In the genomic region with DNA sequence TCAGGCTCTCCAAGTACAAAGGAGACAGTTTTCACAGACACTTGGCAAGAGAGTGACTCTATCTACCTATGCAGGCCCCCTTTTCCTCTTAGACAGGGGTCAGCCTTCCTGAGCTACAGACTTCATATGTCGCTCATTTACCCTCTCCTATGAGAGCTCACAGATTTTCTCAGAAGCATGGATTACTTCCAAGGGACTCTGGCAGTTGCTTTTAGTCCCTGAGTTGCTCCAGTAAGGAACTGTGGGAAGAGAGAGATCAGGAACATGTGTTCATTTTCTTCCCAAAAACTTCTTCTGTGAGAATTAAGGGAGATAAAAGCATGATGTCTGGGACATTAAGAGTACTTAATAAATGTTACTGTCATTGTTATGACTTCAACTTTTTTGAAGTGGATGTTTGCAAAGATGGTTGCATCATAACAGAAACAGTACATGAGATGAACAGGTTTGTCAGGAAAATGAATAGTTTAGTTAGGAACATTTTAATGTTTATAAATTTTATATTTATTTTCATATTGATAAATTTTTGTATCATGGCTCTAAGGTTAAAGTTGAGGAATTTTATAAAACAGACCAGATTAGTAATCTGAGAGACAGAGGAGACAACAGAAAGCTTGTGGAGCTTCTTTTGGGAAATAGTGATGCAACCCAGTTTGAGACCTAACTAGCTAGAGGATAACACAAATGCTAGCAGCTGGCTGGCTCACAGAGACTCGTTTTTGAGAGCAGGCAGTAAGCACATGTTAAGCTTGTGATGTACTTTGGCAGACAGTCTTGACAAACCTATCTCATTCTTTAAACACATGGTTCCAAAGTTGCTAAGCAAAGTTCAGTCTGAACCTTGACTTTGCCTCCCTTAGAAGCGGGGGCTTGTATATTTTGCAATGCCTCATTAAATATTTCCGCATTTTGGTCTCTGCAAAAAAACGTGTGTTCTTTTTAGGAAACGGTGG, we compare ENCODE assay signal across 13 cellular contexts. TPM values are rescaled to one million over a fixed set of nuclear protein-coding genes. Genes with fewer than 3 reads are reported as not detected.
DNase-seq lines count a peak whose midpoint lies in the region; ATAC-seq, FAIRE-seq and TF ChIP-seq lines count a peak whose summit lies in the region.
"Had no signal": no experiment of that assay in that cellular context is flagged by ENCODE, and none has a peak within 500 bp of the region (broad histone marks: within the 10 kb centered on the region; RNA-seq: fewer than 3 reads in every experiment).

No MANE protein-coding gene starts in this region.

- intact Hi-C loops in left cardiac atrium (cut with DNase I): no loop called here

- H3K4me2 ChIP-seq in GM23338: no peak overlapping the region

- peaks cover 1% of the 10 kb centered on the region for H3K27me3 Mint-ChIP-seq in GM23338 (ENCODE audit: insufficient read depth, low read depth, poor library complexity)

- H3K4me1 ChIP-seq in GM23338 (ENCODE audit: insufficient read depth): peaks cover 11% of the 10 kb centered on the region

- H4K20me1 ChIP-seq in GM23338 (replicated peaks; ENCODE audit: insufficient read depth): no peaks in the 10 kb centered on the region

- peak overlapping the region; percentile 25 for H2AFZ ChIP-seq in GM23338

- H3K27me3 ChIP-seq in GM23338 (ENCODE audit: insufficient read depth): no peaks in the 10 kb centered on the region
- H3K27me3 ChIP-seq: tibial nerve had no signal

- no peaks in the 10 kb centered on the region for H3K36me3 ChIP-seq in GM23338 (ENCODE audit: insufficient read depth)
- H3K36me3 ChIP-seq: tibial nerve had no signal

- H3K36me3 Mint-ChIP-seq in GM23338 (ENCODE audit: low read depth): no peaks in the 10 kb centered on the region
- H3K36me3 Mint-ChIP-seq: CD8-positive, alpha-beta T cell had no signal

- no peak for FAIRE-seq in HTR-8/SVneo (lab: Jason Lieb, UNC)

- H3K27ac ChIP-seq in GM23338 (ENCODE audit: low read depth): peak overlapping the region; percentile 72

- H3K4me3 Mint-ChIP-seq in GM23338: no peak overlapping the region
- H3K4me3 Mint-ChIP-seq: activated naive CD4-positive, alpha-beta T cell treated with anti-CD3 and anti-CD28 coated beads for 36 hours; CD8-positive, alpha-beta T cell had no signal

- no peak overlapping the region for H3K4me3 ChIP-seq in GM23338
- H3K4me3 ChIP-seq: tibial nerve had no signal

- H3K27ac Mint-ChIP-seq in GM23338: peak overlapping the region; percentile 22; the same call in 1 of the 2 replicates
- H3K27ac Mint-ChIP-seq: activated naive CD4-positive, alpha-beta T cell treated with anti-CD3 and anti-CD28 coated beads for 36 hours; CD8-positive, alpha-beta T cell had no signal

- ATAC-seq in GM23338: peak; percentile 55
- ATAC-seq in left cardiac atrium: peak; percentile 88 to 90
- ATAC-seq in HG03196 (IDR thresholded peaks at IDR 0.05; ENCODE audit: unreplicated experiment): no peak
- ATAC-seq: activated CD4-positive, CD25-positive, alpha-beta regulatory T cell treated with anti-CD3 and anti-CD28 coated beads, Interleukin-2, amount 50 U/mL, for 24 hours; CD8-positive, alpha-beta T cell; PC-3 had no signal

- H3K79me2 ChIP-seq in GM23338 (replicated peaks; ENCODE audit: insufficient read depth): no peaks in the 10 kb centered on the region

- no peak for TF ChIP-seq CTCF in GM23338 (conservative IDR thresholded peaks at IDR 0.05; ENCODE audit: low read depth in 2 of 2)

- H3F3A ChIP-seq in GM23338 (replicated peaks; ENCODE audit: low read depth): no peaks in the 10 kb centered on the region

- H3K9me3 Mint-ChIP-seq in GM23338: no peaks in the 10 kb centered on the region
- H3K9me3 Mint-ChIP-seq: activated naive CD4-positive, alpha-beta T cell treated with anti-CD3 and anti-CD28 coated beads for 36 hours; CD8-positive, alpha-beta T cell had no signal

- H3K4me1 Mint-ChIP-seq in GM23338: peaks cover 15% of the 10 kb centered on the region

- H3K9me2 ChIP-seq in GM23338 (ENCODE audit: insufficient read depth): no peaks in the 10 kb centered on the region

- peak; percentile 24 for DNase-seq in GM23338 (ENCODE audit: low spot score)
- peak; percentile 42 for DNase-seq in SIG-M5 (lab: John Stamatoyannopoulos, UW)
- peak; percentile 62 for DNase-seq in left cardiac atrium
- peak; percentile 22 for DNase-seq in pons (ENCODE audit: low spot score)
- DNase-seq in NCI-H1436 (lab: John Stamatoyannopoulos, UW): no peak
- no peak for DNase-seq in HTR-8/SVneo (ENCODE audit: insufficient read length, low spot score)
- no peak for DNase-seq in activated naive CD4-positive, alpha-beta T cell treated with anti-CD3 and anti-CD28 coated beads, Interleukin-2, amount 50 U/mL, for 16 hours
- DNase-seq: activated naive CD4-positive, alpha-beta T cell treated with anti-CD3 and anti-CD28 coated beads for 36 hours; CD8-positive, alpha-beta T cell; PC-3 had no signal

TF ChIP-seq in GM23338, 12 proteins besides CTCF, POLR2A, EP300 and RAD21 (continues in another document):
- TF ChIP-seq EZH2 (IDR thresholded peaks at IDR 0.05; ENCODE audit: low read depth, unreplicated experiment): no peak
- no peak for TF ChIP-seq POLR2AphosphoS5 (IDR thresholded peaks at IDR 0.05; ENCODE audit: low read depth)
- no peak for TF ChIP-seq CREB1 (CRISPR knock-in tag; IDR thresholded peaks at IDR 0.05; ENCODE audit: low read depth)
- TF ChIP-seq STAT1 (IDR thresholded peaks at IDR 0.05; ENCODE audit: unreplicated experiment): no peak
- TF ChIP-seq, protein P1, sequence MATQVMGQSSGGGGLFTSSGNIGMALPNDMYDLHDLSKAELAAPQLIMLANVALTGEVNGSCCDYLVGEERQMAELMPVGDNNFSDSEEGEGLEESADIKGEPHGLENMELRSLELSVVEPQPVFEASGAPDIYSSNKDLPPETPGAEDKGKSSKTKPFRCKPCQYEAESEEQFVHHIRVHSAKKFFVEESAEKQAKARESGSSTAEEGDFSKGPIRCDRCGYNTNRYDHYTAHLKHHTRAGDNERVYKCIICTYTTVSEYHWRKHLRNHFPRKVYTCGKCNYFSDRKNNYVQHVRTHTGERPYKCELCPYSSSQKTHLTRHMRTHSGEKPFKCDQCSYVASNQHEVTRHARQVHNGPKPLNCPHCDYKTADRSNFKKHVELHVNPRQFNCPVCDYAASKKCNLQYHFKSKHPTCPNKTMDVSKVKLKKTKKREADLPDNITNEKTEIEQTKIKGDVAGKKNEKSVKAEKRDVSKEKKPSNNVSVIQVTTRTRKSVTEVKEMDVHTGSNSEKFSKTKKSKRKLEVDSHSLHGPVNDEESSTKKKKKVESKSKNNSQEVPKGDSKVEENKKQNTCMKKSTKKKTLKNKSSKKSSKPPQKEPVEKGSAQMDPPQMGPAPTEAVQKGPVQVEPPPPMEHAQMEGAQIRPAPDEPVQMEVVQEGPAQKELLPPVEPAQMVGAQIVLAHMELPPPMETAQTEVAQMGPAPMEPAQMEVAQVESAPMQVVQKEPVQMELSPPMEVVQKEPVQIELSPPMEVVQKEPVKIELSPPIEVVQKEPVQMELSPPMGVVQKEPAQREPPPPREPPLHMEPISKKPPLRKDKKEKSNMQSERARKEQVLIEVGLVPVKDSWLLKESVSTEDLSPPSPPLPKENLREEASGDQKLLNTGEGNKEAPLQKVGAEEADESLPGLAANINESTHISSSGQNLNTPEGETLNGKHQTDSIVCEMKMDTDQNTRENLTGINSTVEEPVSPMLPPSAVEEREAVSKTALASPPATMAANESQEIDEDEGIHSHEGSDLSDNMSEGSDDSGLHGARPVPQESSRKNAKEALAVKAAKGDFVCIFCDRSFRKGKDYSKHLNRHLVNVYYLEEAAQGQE (IDR thresholded peaks at IDR 0.05; ENCODE audit: unreplicated experiment): no peak
- no peak for TF ChIP-seq JUNB (IDR thresholded peaks at IDR 0.05; ENCODE audit: unreplicated experiment)

RNA-seq across cellular contexts. Expression of a gene that starts 21.7 kb away (rescaled TPM):
- 742 and 744 TPM in 2 replicates for total RNA-seq in GM23338 (2014; rRNA removed; shearing (Covaris generic))
- polyA plus RNA-seq in GM23338 (2016; fragmentation: Nextera tagmentation; extraction: Ambion mirVana): 906 and 943 TPM in 2 replicates
- total RNA-seq in left cardiac atrium: 100 to 1,000 TPM; 303 TPM

Comparison
In these comparisons a context has a peak if more than half of its experiments do, and no peak if none do; other contexts are left out.
1. DNase-seq: peak in GM23338 (single experiment), SIG-M5 (single experiment), left cardiac atrium (single experiment) and pons (single experiment); none in NCI-H1436 (single experiment), HTR-8/SVneo (single experiment) and activated naive CD4-positive, alpha-beta T cell treated with anti-CD3 and anti-CD28 coated beads, Interleukin-2, amount 50 U/mL, for 16 hours (single experiment).